ENCODE assay signal across 30 cellular contexts in genomic region chr13:87952377-87952776, GRCh38.
"Had no signal": no experiment of that assay in that cellular context is flagged by ENCODE, and none has a peak within 500 bp of the region (broad histone marks: within the 10 kb centered on the region; RNA-seq: fewer than 3 reads in every experiment).

No MANE protein-coding gene starts in this region.

- H3K9ac ChIP-seq: parathyroid adenoma had no signal

- H3K27ac ChIP-seq: neutrophil, parathyroid adenoma, psoas muscle, right lobe of liver, sigmoid colon, stomach, thoracic aorta, thyroid gland, tibial nerve, upper lobe of left lung, vagina had no signal

- H3K9me3 ChIP-seq: neutrophil, psoas muscle, right lobe of liver, sigmoid colon, stomach, thoracic aorta, thyroid gland, tibial nerve, upper lobe of left lung, vagina had no signal

- H2AFZ ChIP-seq: parathyroid adenoma had no signal

- H3K4me3 ChIP-seq: psoas muscle, right lobe of liver, sigmoid colon, stomach, thoracic aorta, thyroid gland, tibial nerve, upper lobe of left lung, vagina had no signal

- H3K4me1 Mint-ChIP-seq: naive B cell; naive thymus-derived CD8-positive, alpha-beta T cell; nephron; stimulated activated effector memory CD8-positive, alpha-beta T cell treated with anti-CD3 and anti-CD28 coated beads, Interleukin-12 subunit alpha, Interleukin-12 subunit beta, amount 100 ng/mL, for 72 hours; stimulated activated naive B cell treated with anti-CD40 and anti-IgM and Interleukin-4, amounts not matched to agents 10 μg/mL and 1 μg/mL and 100 μg/mL, for 72 hours had no signal

- H3K27me3 ChIP-seq: neutrophil, right lobe of liver, sigmoid colon, stomach, thyroid gland, tibial nerve, upper lobe of left lung, vagina had no signal

- H3K36me3 Mint-ChIP-seq: naive B cell; naive thymus-derived CD8-positive, alpha-beta T cell; stimulated activated effector memory CD8-positive, alpha-beta T cell treated with anti-CD3 and anti-CD28 coated beads, Interleukin-12 subunit alpha, Interleukin-12 subunit beta, amount 100 ng/mL, for 72 hours; stimulated activated naive B cell treated with anti-CD40 and anti-IgM and Interleukin-4, amounts not matched to agents 10 μg/mL and 1 μg/mL and 100 μg/mL, for 72 hours had no signal

- H3K27ac Mint-ChIP-seq: naive B cell; naive thymus-derived CD8-positive, alpha-beta T cell; nephron; progenitor cell of endocrine pancreas; stimulated activated effector memory CD8-positive, alpha-beta T cell treated with anti-CD3 and anti-CD28 coated beads, Interleukin-12 subunit alpha, Interleukin-12 subunit beta, amount 100 ng/mL, for 72 hours; stimulated activated naive B cell treated with anti-CD40 and anti-IgM and Interleukin-4, amounts not matched to agents 10 μg/mL and 1 μg/mL and 100 μg/mL, for 72 hours; stimulated activated naive CD8-positive, alpha-beta T cell treated with anti-CD3 and anti-CD28 coated beads, Interleukin-15, Interleukin-2, amounts not matched to agents 100 ng/mL and 50 ng/mL, for 24 hours had no signal

- H3K79me2 ChIP-seq: parathyroid adenoma had no signal

- FAIRE-seq: small intestine, urothelium cell line had no signal

- H3K9me3 Mint-ChIP-seq: naive B cell; nephron; neural crest cell; stimulated activated naive B cell treated with anti-CD40 and anti-IgM and Interleukin-4, amounts not matched to agents 10 μg/mL and 1 μg/mL and 100 μg/mL, for 72 hours had no signal

- ATAC-seq: naive thymus-derived CD8-positive, alpha-beta T cell; psoas muscle; right cardiac atrium; right lobe of liver; stimulated activated effector memory CD8-positive, alpha-beta T cell treated with anti-CD3 and anti-CD28 coated beads, Interleukin-12 subunit alpha, Interleukin-12 subunit beta, amount 100 ng/mL, for 72 hours; stimulated activated naive B cell treated with anti-CD40 and anti-IgM and Interleukin-4, amounts not matched to agents 10 μg/mL and 1 μg/mL and 100 μg/mL, for 72 hours had no signal

- H3K4me3 Mint-ChIP-seq: naive B cell; naive thymus-derived CD8-positive, alpha-beta T cell; nephron; neural crest cell; stimulated activated effector memory CD8-positive, alpha-beta T cell treated with anti-CD3 and anti-CD28 coated beads, Interleukin-12 subunit alpha, Interleukin-12 subunit beta, amount 100 ng/mL, for 72 hours; stimulated activated naive B cell treated with anti-CD40 and anti-IgM and Interleukin-4, amounts not matched to agents 10 μg/mL and 1 μg/mL and 100 μg/mL, for 72 hours; stimulated activated naive CD8-positive, alpha-beta T cell treated with anti-CD3 and anti-CD28 coated beads, Interleukin-15, Interleukin-2, amounts not matched to agents 100 ng/mL and 50 ng/mL, for 24 hours had no signal

- DNase-seq: naive B cell; naive thymus-derived CD8-positive, alpha-beta T cell; nucleus accumbens; posterior cingulate gyrus; psoas muscle; right cardiac atrium; right lobe of liver; sigmoid colon; small intestine; stimulated activated CD4-positive, alpha-beta T cell treated with anti-CD3 and anti-CD28 coated beads, Interleukin-15, amount 100 ng/mL, for 24 hours; stimulated activated CD4-positive, alpha-beta T cell treated with anti-CD3 and anti-CD28 coated beads, Interleukin-2, amount 100 ng/mL, for 24 hours; stimulated activated CD4-positive, alpha-beta T cell treated with anti-CD3 and anti-CD28 coated beads, Interleukin-2, amount 100 ng/mL, for 48 hours; stimulated activated CD4-positive, alpha-beta T cell treated with anti-CD3 and anti-CD28 coated beads, Interleukin-4, amount 100 ng/mL, for 24 hours; stimulated activated naive B cell treated with anti-CD40 and anti-IgM and Interleukin-4, amounts not matched to agents 10 μg/mL and 1 μg/mL and 100 μg/mL, for 72 hours; stimulated activated naive CD4-positive, alpha-beta T cell treated with Interleukin-2 at 50 U/mL for 16 hours; stomach; thyroid gland; trophoblast cell; upper lobe of left lung had no signal

- H3K36me3 ChIP-seq: neutrophil, right lobe of liver, sigmoid colon, stomach, thoracic aorta, thyroid gland, tibial nerve, upper lobe of left lung, vagina had no signal

- H3K4me1 ChIP-seq: parathyroid adenoma, psoas muscle, right lobe of liver, sigmoid colon, stomach, thyroid gland, tibial nerve, upper lobe of left lung, vagina had no signal

- H3K27me3 Mint-ChIP-seq: naive B cell; naive thymus-derived CD8-positive, alpha-beta T cell; progenitor cell of endocrine pancreas; stimulated activated naive B cell treated with anti-CD40 and anti-IgM and Interleukin-4, amounts not matched to agents 10 μg/mL and 1 μg/mL and 100 μg/mL, for 72 hours; stimulated activated naive CD8-positive, alpha-beta T cell treated with anti-CD3 and anti-CD28 coated beads, Interleukin-15, Interleukin-2, amounts not matched to agents 100 ng/mL and 50 ng/mL, for 24 hours had no signal
